23 cellular contexts compared by ENCODE assay signal in the genomic region with DNA sequence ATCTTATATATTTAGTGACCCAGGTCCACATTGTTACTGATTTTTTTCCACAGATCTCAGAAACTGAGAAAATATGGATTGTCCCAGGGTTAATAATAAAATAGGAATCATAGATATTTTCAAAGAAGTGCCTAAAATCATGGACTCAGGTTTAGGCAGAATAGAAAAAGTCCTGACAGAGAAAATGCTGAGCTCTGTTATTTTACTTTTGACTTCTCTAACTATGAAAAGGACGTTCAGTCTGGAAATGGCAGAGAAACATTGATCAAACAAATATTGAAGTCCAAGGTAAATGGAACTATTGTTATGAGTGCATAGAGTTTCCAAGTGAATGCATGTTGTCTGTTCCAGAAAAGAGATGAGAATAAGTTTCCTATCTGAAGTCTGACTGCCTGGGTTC.
"Had no signal": no experiment of that assay in that cellular context is flagged by ENCODE, and none has a peak within 500 bp of the region (broad histone marks: within the 10 kb centered on the region; RNA-seq: fewer than 3 reads in every experiment).

No MANE protein-coding gene starts in this region.

- H3K9me3 Mint-ChIP-seq: mesothelial cell of epicardium had no signal

- H3K9me3 ChIP-seq: esophagus muscularis mucosa, gastrocnemius medialis, heart right ventricle, left lung, lower lobe of right lung had no signal

- H3K27ac ChIP-seq: coronary artery, dorsolateral prefrontal cortex, esophagus muscularis mucosa, gastrocnemius medialis, heart right ventricle, left lung, lower lobe of right lung had no signal

- DNase-seq: dermis blood vessel endothelial cell; dorsolateral prefrontal cortex; effector CD4-positive, alpha-beta T cell; effector memory CD4-positive, alpha-beta T cell; foreskin fibroblast; foreskin melanocyte; gastrocnemius medialis; glutamatergic neuron; head of caudate nucleus; heart right ventricle; hippocampal formation; left cardiac atrium; left lung; left ventricle myocardium superior; lower lobe of right lung; mesenchymal stem cell had no signal

- H3K27ac Mint-ChIP-seq: mesothelial cell of epicardium had no signal

- H3K4me1 ChIP-seq: esophagus muscularis mucosa, gastrocnemius medialis, heart right ventricle, left lung, lower lobe of right lung had no signal

- H3K27me3 ChIP-seq: esophagus muscularis mucosa, gastrocnemius medialis, heart right ventricle, left lung had no signal

- H3K4me3 Mint-ChIP-seq: mesothelial cell of epicardium had no signal

- H3K4me3 ChIP-seq: coronary artery, dorsolateral prefrontal cortex, esophagus muscularis mucosa, gastrocnemius medialis, heart right ventricle, left lung, lower lobe of right lung had no signal

- H3K36me3 Mint-ChIP-seq: mesothelial cell of epicardium had no signal

- FAIRE-seq: colon, endothelial cell of umbilical vein, islet of Langerhans, keratinocyte had no signal

- ATAC-seq: gastrocnemius medialis, heart right ventricle, left cardiac atrium, left lung, left ventricle myocardium superior, lower lobe of right lung had no signal

- H3K36me3 ChIP-seq: esophagus muscularis mucosa, gastrocnemius medialis, heart right ventricle, left lung, lower lobe of right lung had no signal
